In the genomic region with DNA sequence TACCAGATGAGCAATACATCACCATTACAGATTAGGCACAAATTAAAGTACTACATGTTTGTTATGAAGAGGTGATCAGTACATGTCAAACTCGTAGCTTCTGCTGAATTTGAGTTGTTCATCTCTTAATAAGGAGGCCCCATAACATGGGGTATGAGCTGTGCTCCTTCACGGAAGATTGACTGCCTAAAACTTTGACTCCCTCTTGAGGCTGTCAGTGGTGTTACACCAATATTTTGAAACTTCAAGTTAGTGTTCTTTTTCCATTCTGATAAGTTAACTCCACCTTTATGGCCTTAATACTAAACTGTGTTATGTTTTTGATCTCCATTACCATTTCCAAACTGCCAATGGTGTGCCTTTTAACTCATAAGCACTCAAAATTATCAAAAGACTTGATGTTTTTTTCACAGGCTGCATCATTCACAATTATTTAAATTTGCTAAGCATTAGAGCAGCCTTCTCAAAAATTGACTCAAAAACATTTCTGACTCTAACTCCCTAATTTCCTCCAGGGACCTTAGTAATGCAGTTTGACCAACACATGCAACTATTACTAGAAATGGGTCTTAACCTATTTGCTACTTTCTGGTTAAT, we compare ENCODE assay signal across 8 cellular contexts.
A peak's percentile ranks its signal among the peaks of the same experiment; 100 is the strongest.
DNase-seq lines count a peak whose midpoint lies in the region; ATAC-seq, FAIRE-seq and TF ChIP-seq lines count a peak whose summit lies in the region.

No MANE protein-coding gene starts in this region.

- no peaks in the 10 kb centered on the region for H3K36me3 ChIP-seq in BJ (ENCODE audit: control insufficient read depth, insufficient read depth, low read length)

- H3K4me3 ChIP-seq in BJ (ENCODE audit: low read depth, low read length) = no peak overlapping the region
- no peak overlapping the region for H3K4me3 ChIP-seq in fibroblast of villous mesenchyme (ENCODE audit: low read depth, low read length)

- no peaks in the 10 kb centered on the region for H3K36me3 Mint-ChIP-seq in stimulated activated naive B cell treated with anti-CD40 and anti-IgM and Interleukin-4, amounts not matched to agents 10 μg/mL and 1 μg/mL and 100 μg/mL, for 72 hours
- H3K36me3 Mint-ChIP-seq in activated CD4-positive, alpha-beta T cell treated with anti-CD3 and anti-CD28 coated beads, Interleukin-2, amount 10 ng/mL, durations not matched to agents 7 days and 5 days (ENCODE audit: low read depth) = no peaks in the 10 kb centered on the region

- FAIRE-seq in RCC 7860 (lab: Jason Lieb, UNC) = no peak

- no peak overlapping the region for H3K27ac Mint-ChIP-seq in stimulated activated naive B cell treated with anti-CD40 and anti-IgM and Interleukin-4, amounts not matched to agents 10 μg/mL and 1 μg/mL and 100 μg/mL, for 72 hours
- H3K27ac Mint-ChIP-seq in activated CD4-positive, alpha-beta T cell treated with anti-CD3 and anti-CD28 coated beads, Interleukin-2, amount 10 ng/mL, durations not matched to agents 7 days and 5 days = no peak overlapping the region

- no peak for DNase-seq in BJ (ENCODE audit: low read depth)
- DNase-seq in RCC 7860 (ENCODE audit: low spot score) = peak; percentile 11
- peak; percentile 17 for DNase-seq in fibroblast of villous mesenchyme (ENCODE audit: low read depth)
- no peak for DNase-seq in stimulated activated naive B cell treated with anti-CD40 and anti-IgM and Interleukin-4, amounts not matched to agents 10 μg/mL and 1 μg/mL and 100 μg/mL, for 72 hours
- DNase-seq in activated CD4-positive, alpha-beta T cell treated with anti-CD3 and anti-CD28 coated beads, Interleukin-2, amount 10 ng/mL, durations not matched to agents 7 days and 5 days = no peak
- DNase-seq in NCI-H1930 (lab: John Stamatoyannopoulos, UW) = no peak

- H3K4me1 Mint-ChIP-seq in stimulated activated naive B cell treated with anti-CD40 and anti-IgM and Interleukin-4, amounts not matched to agents 10 μg/mL and 1 μg/mL and 100 μg/mL, for 72 hours = no peaks in the 10 kb centered on the region
- no peaks in the 10 kb centered on the region for H3K4me1 Mint-ChIP-seq in activated CD4-positive, alpha-beta T cell treated with anti-CD3 and anti-CD28 coated beads, Interleukin-2, amount 10 ng/mL, durations not matched to agents 7 days and 5 days

- peak; percentile 73 for TF ChIP-seq CTCF in BJ (IDR thresholded peaks at IDR 0.05; ENCODE audit: insufficient read depth, low read depth, low read length)
- TF ChIP-seq CTCF in fibroblast of villous mesenchyme (IDR thresholded peaks at IDR 0.05; ENCODE audit: insufficient read depth, low read depth, low read length) = peak; percentile 46

- CTCF ChIA-PET in BJ (lab: Yijun Ruan, JAX) = interaction anchor here (0.6 to 1.5 kb wide), 7 partner anchors 9 to 1172 kb away, joined by 3 to 10 read pairs (median 4); no protein-coding TSS in a partner anchor
- CTCF ChIA-PET in activated CD4-positive, alpha-beta T cell treated with anti-CD3 and anti-CD28 coated beads, Interleukin-2, amount 10 ng/mL, durations not matched to agents 7 days and 5 days (lab: Charles Lee) = no interaction called here

- no peaks in the 10 kb centered on the region for H3K9me3 Mint-ChIP-seq in stimulated activated naive B cell treated with anti-CD40 and anti-IgM and Interleukin-4, amounts not matched to agents 10 μg/mL and 1 μg/mL and 100 μg/mL, for 72 hours
- H3K9me3 Mint-ChIP-seq in activated CD4-positive, alpha-beta T cell treated with anti-CD3 and anti-CD28 coated beads, Interleukin-2, amount 10 ng/mL, durations not matched to agents 7 days and 5 days = no peaks in the 10 kb centered on the region

- POLR2A ChIA-PET in BJ (lab: Charles Lee) = no interaction called here
- POLR2A ChIA-PET in activated CD4-positive, alpha-beta T cell treated with anti-CD3 and anti-CD28 coated beads, Interleukin-2, amount 10 ng/mL, durations not matched to agents 7 days and 5 days (lab: Charles Lee) = no interaction called here

- ATAC-seq in GM19023 (IDR thresholded peaks at IDR 0.05; ENCODE audit: unreplicated experiment) = peak; percentile 88
- ATAC-seq in HG03175 (IDR thresholded peaks at IDR 0.05; ENCODE audit: unreplicated experiment) = peak; percentile 92
- peak; percentile 64 to 68 for ATAC-seq in stimulated activated naive B cell treated with anti-CD40 and anti-IgM and Interleukin-4, amounts not matched to agents 10 μg/mL and 1 μg/mL and 100 μg/mL, for 72 hours (replicated peaks)

- H3K27me3 Mint-ChIP-seq in stimulated activated naive B cell treated with anti-CD40 and anti-IgM and Interleukin-4, amounts not matched to agents 10 μg/mL and 1 μg/mL and 100 μg/mL, for 72 hours = no peaks in the 10 kb centered on the region
- no peaks in the 10 kb centered on the region for H3K27me3 Mint-ChIP-seq in activated CD4-positive, alpha-beta T cell treated with anti-CD3 and anti-CD28 coated beads, Interleukin-2, amount 10 ng/mL, durations not matched to agents 7 days and 5 days

- H3K4me3 Mint-ChIP-seq in stimulated activated naive B cell treated with anti-CD40 and anti-IgM and Interleukin-4, amounts not matched to agents 10 μg/mL and 1 μg/mL and 100 μg/mL, for 72 hours = no peak overlapping the region
- H3K4me3 Mint-ChIP-seq in activated CD4-positive, alpha-beta T cell treated with anti-CD3 and anti-CD28 coated beads, Interleukin-2, amount 10 ng/mL, durations not matched to agents 7 days and 5 days = no peak overlapping the region

- H3K27me3 ChIP-seq in BJ (ENCODE audit: control insufficient read depth, insufficient read depth, low read length) = no peaks in the 10 kb centered on the region

Comparison
In these comparisons a context has a peak if more than half of its experiments do, and no peak if none do; other contexts are left out.
1. DNase-seq: peak in RCC 7860 (single experiment) and fibroblast of villous mesenchyme (single experiment); none in BJ (single experiment), stimulated activated naive B cell treated with anti-CD40 and anti-IgM and Interleukin-4, amounts not matched to agents 10 μg/mL and 1 μg/mL and 100 μg/mL, for 72 hours (single experiment), activated CD4-positive, alpha-beta T cell treated with anti-CD3 and anti-CD28 coated beads, Interleukin-2, amount 10 ng/mL, durations not matched to agents 7 days and 5 days (single experiment) and NCI-H1930 (0 of 2).
2. Peak in every context shown above with its lines, with median percentiles within 50 percentile points of each other: ATAC-seq.